Comparison of ENCODE assay signal across 1 cellular context in the genomic region with DNA sequence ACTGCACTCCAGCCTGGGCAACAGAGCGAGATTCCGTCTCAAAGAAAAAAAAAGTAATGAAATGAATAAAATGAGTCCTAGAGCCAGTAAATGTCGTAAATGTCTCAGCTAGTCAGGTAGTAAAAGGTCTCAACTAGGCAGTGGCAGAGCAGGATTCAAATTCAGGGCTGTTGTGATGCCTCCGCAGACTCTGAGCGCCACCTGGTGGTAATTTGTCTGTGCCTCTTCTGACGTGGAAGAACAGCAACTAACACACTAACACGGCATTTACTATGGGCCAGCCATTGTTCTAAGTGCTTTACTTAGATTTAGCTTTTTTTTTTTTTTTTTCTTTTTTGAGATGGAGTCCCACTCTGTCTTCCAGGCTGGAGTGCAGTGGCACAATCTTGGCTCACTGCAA.
TF ChIP-seq lines count a peak whose summit lies in the region.

No MANE protein-coding gene starts in this region.

TF ChIP-seq in K562, 482 proteins besides CTCF, POLR2A, EP300 and RAD21 (continued from another document):
- peak; percentile 83 for TF ChIP-seq CREM (IDR thresholded peaks at IDR 0.05; ENCODE audit: low read depth)
- no peak for TF ChIP-seq RHOXF2B (CRISPR knock-in tag; conservative IDR thresholded peaks at IDR 0.05)
- TF ChIP-seq, protein P1, sequence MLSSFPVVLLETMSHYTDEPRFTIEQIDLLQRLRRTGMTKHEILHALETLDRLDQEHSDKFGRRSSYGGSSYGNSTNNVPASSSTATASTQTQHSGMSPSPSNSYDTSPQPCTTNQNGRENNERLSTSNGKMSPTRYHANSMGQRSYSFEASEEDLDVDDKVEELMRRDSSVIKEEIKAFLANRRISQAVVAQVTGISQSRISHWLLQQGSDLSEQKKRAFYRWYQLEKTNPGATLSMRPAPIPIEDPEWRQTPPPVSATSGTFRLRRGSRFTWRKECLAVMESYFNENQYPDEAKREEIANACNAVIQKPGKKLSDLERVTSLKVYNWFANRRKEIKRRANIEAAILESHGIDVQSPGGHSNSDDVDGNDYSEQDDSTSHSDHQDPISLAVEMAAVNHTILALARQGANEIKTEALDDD (IDR thresholded peaks at IDR 0.05) = 0 out of 2 replicates have a peak, but pooled peaks have one; percentile 28
- TF ChIP-seq RBM25 (IDR thresholded peaks at IDR 0.05; ENCODE audit: low read depth, low read length, severe bottlenecking) = peak; percentile 80
- TF ChIP-seq SOX6 (IDR thresholded peaks at IDR 0.05) = 0 out of 2 replicates have a peak, but pooled peaks have one; percentile 21
- no peak for TF ChIP-seq POLR2AphosphoS2 (IDR thresholded peaks at IDR 0.05; ENCODE audit: low read length)
- TF ChIP-seq JUND (IDR thresholded peaks at IDR 0.05; ENCODE audit: borderline replicate concordance, low read depth, low read length) = peak; percentile 36; the same call in 1 of the 2 replicates
- TF ChIP-seq JUND (tag; IDR thresholded peaks at IDR 0.05; ENCODE audit: borderline replicate concordance, low read depth, low read length) = no peak; the same call in 2 of the 3 replicates
- TF ChIP-seq STAG1 (CRISPR knock-in tag; IDR thresholded peaks at IDR 0.05; ENCODE audit: borderline replicate concordance) = peak; percentile 95
- TF ChIP-seq, protein P2, sequence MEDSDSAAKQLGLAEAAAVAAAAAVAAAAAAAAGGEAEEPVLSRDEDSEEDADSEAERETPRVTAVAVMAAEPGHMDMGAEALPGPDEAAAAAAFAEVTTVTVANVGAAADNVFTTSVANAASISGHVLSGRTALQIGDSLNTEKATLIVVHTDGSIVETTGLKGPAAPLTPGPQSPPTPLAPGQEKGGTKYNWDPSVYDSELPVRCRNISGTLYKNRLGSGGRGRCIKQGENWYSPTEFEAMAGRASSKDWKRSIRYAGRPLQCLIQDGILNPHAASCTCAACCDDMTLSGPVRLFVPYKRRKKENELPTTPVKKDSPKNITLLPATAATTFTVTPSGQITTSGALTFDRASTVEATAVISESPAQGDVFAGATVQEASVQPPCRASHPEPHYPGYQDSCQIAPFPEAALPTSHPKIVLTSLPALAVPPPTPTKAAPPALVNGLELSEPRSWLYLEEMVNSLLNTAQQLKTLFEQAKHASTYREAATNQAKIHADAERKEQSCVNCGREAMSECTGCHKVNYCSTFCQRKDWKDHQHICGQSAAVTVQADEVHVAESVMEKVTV (CRISPR knock-in tag; IDR thresholded peaks at IDR 0.05) = peak; percentile 79
- TF ChIP-seq NFIC (IDR thresholded peaks at IDR 0.05) = no peak
- TF ChIP-seq TCF7L2 (IDR thresholded peaks at IDR 0.05; ENCODE audit: low read depth, low read length) = no peak
- no peak for TF ChIP-seq ZNF24 (IDR thresholded peaks at IDR 0.05)
- TF ChIP-seq CREB1 (IDR thresholded peaks at IDR 0.05) = no peak
- peak; percentile 18; the same call in 1 of the 2 replicates for TF ChIP-seq CREB1 (CRISPR knock-in tag; IDR thresholded peaks at IDR 0.05)
- peak; percentile 57; the same call in 1 of the 2 replicates for TF ChIP-seq ARID2 (IDR thresholded peaks at IDR 0.05)
- peak; percentile 30 for TF ChIP-seq E2F8 (IDR thresholded peaks at IDR 0.05; ENCODE audit: low read depth, partially characterized antibody)
- TF ChIP-seq ATF7 (IDR thresholded peaks at IDR 0.05) = peak; percentile 23; the same call in 1 of the 2 replicates
- TF ChIP-seq PRMT5 (CRISPR knock-in tag; IDR thresholded peaks at IDR 0.05) = no peak
